Comparison of ENCODE assay signal across 14 cellular contexts in genomic region chr12:768434-768833, GRCh38.
"Had no signal": no experiment of that assay in that cellular context is flagged by ENCODE, and none has a peak within 500 bp of the region (broad histone marks: within the 10 kb centered on the region; RNA-seq: fewer than 3 reads in every experiment).

No MANE protein-coding gene starts in this region.

- H3K9me3 Mint-ChIP-seq: activated CD4-positive, alpha-beta memory T cell treated with anti-CD3 and anti-CD28 coated beads for 36 hours; activated naive CD4-positive, alpha-beta T cell treated with anti-CD3 and anti-CD28 coated beads, Interleukin-2, amount 50 U/mL, for 72 hours; naive thymus-derived CD4-positive, alpha-beta T cell; stimulated activated effector memory CD8-positive, alpha-beta T cell treated with anti-CD3 and anti-CD28 coated beads, Interleukin-12 subunit alpha, Interleukin-12 subunit beta, amount 100 ng/mL, for 72 hours had no signal

- H3K4me3 Mint-ChIP-seq: activated CD4-positive, alpha-beta memory T cell treated with anti-CD3 and anti-CD28 coated beads for 36 hours; stimulated activated effector memory CD8-positive, alpha-beta T cell treated with anti-CD3 and anti-CD28 coated beads, Interleukin-12 subunit alpha, Interleukin-12 subunit beta, amount 100 ng/mL, for 72 hours had no signal

- ATAC-seq: activated naive CD4-positive, alpha-beta T cell treated with anti-CD3 and anti-CD28 coated beads, Interleukin-2, amount 50 U/mL, for 72 hours; foreskin keratinocyte; left colon; naive thymus-derived CD4-positive, alpha-beta T cell; right cardiac atrium; stimulated activated effector memory CD8-positive, alpha-beta T cell treated with anti-CD3 and anti-CD28 coated beads, Interleukin-12 subunit alpha, Interleukin-12 subunit beta, amount 100 ng/mL, for 72 hours had no signal

- H3K27ac Mint-ChIP-seq: activated CD4-positive, alpha-beta memory T cell treated with anti-CD3 and anti-CD28 coated beads for 36 hours; activated naive CD4-positive, alpha-beta T cell treated with anti-CD3 and anti-CD28 coated beads, Interleukin-2, amount 50 U/mL, for 72 hours had no signal

- DNase-seq: activated CD4-positive, alpha-beta memory T cell treated with anti-CD3 and anti-CD28 coated beads for 36 hours; activated CD8-positive, alpha-beta memory T cell treated with anti-CD3 and anti-CD28 coated beads, Interleukin-2, amount 50 U/mL, for 48 hours; anterior cingulate cortex; dorsolateral prefrontal cortex; foreskin keratinocyte; head of caudate nucleus; left colon; naive thymus-derived CD4-positive, alpha-beta T cell; occipital lobe; right cardiac atrium; small intestine had no signal

- H3K27me3 Mint-ChIP-seq: activated CD4-positive, alpha-beta memory T cell treated with anti-CD3 and anti-CD28 coated beads for 36 hours; naive thymus-derived CD4-positive, alpha-beta T cell; progenitor cell of endocrine pancreas had no signal
